Comparison of ENCODE assay signal across 22 cellular contexts in the genomic region with DNA sequence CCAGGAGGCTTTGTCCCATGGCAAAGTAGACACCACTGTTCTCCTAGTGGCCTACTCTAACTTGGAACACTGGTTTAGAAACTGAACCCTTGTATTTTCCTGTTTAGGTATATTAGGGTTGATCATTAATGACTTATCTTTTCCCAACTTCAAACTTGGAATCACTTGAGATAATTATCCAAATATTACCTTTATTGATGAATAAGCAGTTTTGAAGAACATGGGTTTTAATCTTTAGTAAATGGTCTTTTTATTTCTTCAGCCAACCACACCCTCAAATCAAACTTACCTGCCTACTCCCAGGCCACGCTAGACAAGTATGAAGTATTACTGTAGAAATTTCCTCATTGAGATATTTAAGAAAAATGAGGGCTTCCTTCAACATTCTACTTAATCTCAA.
"Had no signal": no experiment of that assay in that cellular context is flagged by ENCODE, and none has a peak within 500 bp of the region (broad histone marks: within the 10 kb centered on the region; RNA-seq: fewer than 3 reads in every experiment).

No MANE protein-coding gene starts in this region.

- H3K4me2 ChIP-seq: hepatocyte had no signal

- H3K27me3 ChIP-seq: dorsolateral prefrontal cortex, esophagus muscularis mucosa, foreskin keratinocyte, gastroesophageal sphincter, hepatocyte had no signal

- H3K36me3 ChIP-seq: esophagus muscularis mucosa, gastroesophageal sphincter, heart left ventricle, left lung, lower lobe of right lung had no signal

- H3K79me2 ChIP-seq: hepatocyte had no signal

- H3K9me3 ChIP-seq: esophagus muscularis mucosa, gastroesophageal sphincter, heart left ventricle, left lung, lower lobe of right lung had no signal

- DNase-seq: dermis blood vessel endothelial cell; dorsolateral prefrontal cortex; effector CD4-positive, alpha-beta T cell; effector memory CD4-positive, alpha-beta T cell; foreskin keratinocyte; heart left ventricle; hypothalamus; immature natural killer cell; kidney; kidney glomerular epithelial cell; left lung; left ventricle myocardium superior; lower lobe of right lung; mesendoderm; midbrain had no signal

- ATAC-seq: foreskin keratinocyte, gastroesophageal sphincter, heart left ventricle, left lung, left ventricle myocardium superior, lower lobe of right lung had no signal

- H3K4me3 Mint-ChIP-seq: immature natural killer cell had no signal

- H3K27ac Mint-ChIP-seq: immature natural killer cell had no signal

- H3K4me1 ChIP-seq: gastroesophageal sphincter, left lung had no signal

- H2AFZ ChIP-seq: hepatocyte had no signal

- FAIRE-seq: colon, endothelial cell of umbilical vein, frontal cortex, kidney had no signal

- H3K4me3 ChIP-seq: coronary artery, dorsolateral prefrontal cortex, esophagus muscularis mucosa, gastroesophageal sphincter, heart left ventricle, hepatocyte, left lung, lower lobe of right lung had no signal

- H3K4me1 Mint-ChIP-seq: immature natural killer cell had no signal

- H3K36me3 Mint-ChIP-seq: immature natural killer cell had no signal

- H3K27ac ChIP-seq: coronary artery, dorsolateral prefrontal cortex, esophagus muscularis mucosa, foreskin keratinocyte, gastroesophageal sphincter, heart left ventricle, hepatocyte, left lung, lower lobe of right lung had no signal
